Comparison of ENCODE assay signal across 23 cellular contexts in genomic region chr6:66949191-66949661, GRCh38.
DNase-seq lines count a peak whose midpoint lies in the region; ATAC-seq, FAIRE-seq and TF ChIP-seq lines count a peak whose summit lies in the region.
"Had no signal": no experiment of that assay in that cellular context is flagged by ENCODE, and none has a peak within 500 bp of the region (broad histone marks: within the 10 kb centered on the region; RNA-seq: fewer than 3 reads in every experiment).

No MANE protein-coding gene starts in this region.

- H2BK15ac ChIP-seq in mesenchymal stem cell (ENCODE audit: low read depth, poor library complexity, severe bottlenecking), result no peak overlapping the region

- POLR2A ChIA-PET in K562 (lab: Yijun Ruan, JAX), result no interaction called here

- no peaks in the 10 kb centered on the region for H4K20me1 ChIP-seq in K562 (replicated peaks; ENCODE audit: control insufficient read depth, insufficient read depth, low read length)
- H4K20me1 ChIP-seq: BLaER1 treated with 17β-estradiol and CSF1 and Interleukin-3, amounts not matched to agents 10 nM and 100 nM had no signal

- H3K4me3 ChIP-seq in K562 (no peak overlapping the region), mesenchymal stem cell (ENCODE audit: insufficient read depth in 1 of 2, low read depth in 1 of 2, low read length in 2 of 2) (no peak overlapping the region), spleen (no peak overlapping the region)
- H3K4me3 ChIP-seq: A549; BLaER1 treated with 17β-estradiol and CSF1 and Interleukin-3, amounts not matched to agents 10 nM and 100 nM had no signal

- intact Hi-C loops in K562 (cut with micrococcal nuclease), result no loop called here
- intact Hi-C loops in spleen (cut with DNase I; ENCODE audit: low total_unique reads), result no loop called here

- no peak for FAIRE-seq in K562 (lab: Jason Lieb, UNC)
- FAIRE-seq: A549, D721Med, G401.6, GM12891, GM18507 had no signal

- ATAC-seq in K562, result 0 out of 3 replicates have a peak, but pooled peaks have one; percentile 38
- ATAC-seq in GM18505 (IDR thresholded peaks at IDR 0.05; ENCODE audit: unreplicated experiment), result no peak
- no peak for ATAC-seq in HG03196 (IDR thresholded peaks at IDR 0.05; ENCODE audit: unreplicated experiment)
- ATAC-seq: A549; CD8-positive, alpha-beta T cell had no signal

- DNase-seq in activated gamma-delta T cell (lab: John Stamatoyannopoulos, UW) (peak; percentile 10), activated gamma-delta T cell treated with Interleukin-2 at 50 U/mL for 16 hours (no peak), K562 (ENCODE audit: extremely low read depth in 1 of 4, low spot score in 3 of 4) (no peak), mesenchymal stem cell (no peak), spleen (peak; percentile 58), NCI-H128 (lab: John Stamatoyannopoulos, UW; ENCODE audit: unreplicated experiment) (no peak)
- DNase-seq: AML-193; Caco-2; Calu3; CD4-positive, alpha-beta T cell; CD8-positive, alpha-beta T cell; DMS79 treated with DMSO at 0.1 percent for 48 hours; GF-D8 had no signal

- TF ChIP-seq POLR2A in K562 (conservative IDR thresholded peaks at IDR 0.05), result no peak
- TF ChIP-seq POLR2A in spleen (IDR thresholded peaks at IDR 0.05), result no peak
- TF ChIP-seq POLR2A in GM18505 (IDR thresholded peaks at IDR 0.05; ENCODE audit: borderline replicate concordance, extremely low read depth, insufficient read depth, insufficient read length), result no peak

- no peak for TF ChIP-seq EP300 in K562 (IDR thresholded peaks at IDR 0.05; ENCODE audit: low read length)

- no peak overlapping the region for H3K18ac ChIP-seq in mesenchymal stem cell (ENCODE audit: low read depth in 1 of 2, low read length in 2 of 2)

- H2AFZ ChIP-seq in K562 (ENCODE audit: low read depth, low read length) (peak overlapping the region; percentile 73; the same call in 1 of the 2 replicates), mesenchymal stem cell (ENCODE audit: low read depth, low read length) (no peak overlapping the region)

- H3K27me3 ChIP-seq in K562 (ENCODE audit: control insufficient read depth in 2 of 2, insufficient read depth in 2 of 2, low read length in 2 of 2) (no peaks in the 10 kb centered on the region), mesenchymal stem cell (ENCODE audit: control insufficient read depth in 1 of 2, insufficient read depth in 1 of 2, low read length in 2 of 2) (no peaks in the 10 kb centered on the region), spleen (replicated peaks in 1 of 7) (no peaks in the 10 kb centered on the region)
- H3K27me3 ChIP-seq: BLaER1 treated with 17β-estradiol and CSF1 and Interleukin-3, amounts not matched to agents 10 nM and 100 nM had no signal

- H3K4me1 ChIP-seq in K562 (replicated peaks in 1 of 2; ENCODE audit: control insufficient read depth in 2 of 2, insufficient read depth in 2 of 2, low read length in 2 of 2) (peaks cover 0 to 7% of the 10 kb centered on the region in 2 experiments; a peak in 2 of 5 replicates), mesenchymal stem cell (ENCODE audit: control insufficient read depth, insufficient read depth, low read depth, low read length) (peaks cover 2% of the 10 kb centered on the region), spleen (no peaks in the 10 kb centered on the region)
- H3K4me1 ChIP-seq: A549; BLaER1 treated with 17β-estradiol and CSF1 and Interleukin-3, amounts not matched to agents 10 nM and 100 nM; Caco-2 had no signal

- H3K27ac ChIP-seq in K562 (ENCODE audit: extremely low read depth, low read depth, low read length), result no peak overlapping the region
- no peak overlapping the region for H3K27ac ChIP-seq in mesenchymal stem cell (ENCODE audit: low read length, poor library complexity, severe bottlenecking)
- H3K27ac ChIP-seq in spleen, result no peak overlapping the region
- H3K27ac ChIP-seq: 22Rv1; A549; BLaER1 treated with 17β-estradiol and CSF1 and Interleukin-3, amounts not matched to agents 10 nM and 100 nM; C4-2B had no signal

- H3K23ac ChIP-seq in mesenchymal stem cell (ENCODE audit: low read length in 2 of 2), result no peak overlapping the region

- no peak overlapping the region for H2BK5ac ChIP-seq in mesenchymal stem cell (ENCODE audit: low read depth, low read length, poor library complexity, severe bottlenecking)

- no peak overlapping the region for H3K4ac ChIP-seq in mesenchymal stem cell (ENCODE audit: low read depth in 1 of 2, low read length in 2 of 2)

- H3K14ac ChIP-seq in mesenchymal stem cell (ENCODE audit: low read length in 2 of 2), result no peak overlapping the region

- H3K4me2 ChIP-seq in K562 (ENCODE audit: insufficient read depth, low read length), result no peak overlapping the region
- no peak overlapping the region for H3K4me2 ChIP-seq in mesenchymal stem cell (ENCODE audit: low read length, poor library complexity, severe bottlenecking)
- H3K4me2 ChIP-seq: A549; BLaER1 treated with 17β-estradiol and CSF1 and Interleukin-3, amounts not matched to agents 10 nM and 100 nM had no signal

- TF ChIP-seq RAD21 in K562 (CRISPR knock-in tag; conservative IDR thresholded peaks at IDR 0.05 in 1 of 2, IDR thresholded peaks at IDR 0.05 in 1 of 2), result no peak

- CTCF ChIA-PET in K562 (lab: Yijun Ruan, JAX; ENCODE audit: low intra/inter-chr PET ratio), result no interaction called here

- no peak overlapping the region for H4K8ac ChIP-seq in mesenchymal stem cell (ENCODE audit: low read length)

- H3K79me1 ChIP-seq in mesenchymal stem cell (replicated peaks; ENCODE audit: low read length, poor library complexity, severe bottlenecking), result no peaks in the 10 kb centered on the region

- H3K36me3 ChIP-seq in K562 (ENCODE audit: control insufficient read depth, insufficient read depth, low read length) (no peaks in the 10 kb centered on the region), mesenchymal stem cell (ENCODE audit: control insufficient read depth in 1 of 2, insufficient read depth in 2 of 2, low read depth in 1 of 2, low read length in 2 of 2) (no peaks in the 10 kb centered on the region), spleen (no peaks in the 10 kb centered on the region)
- H3K36me3 ChIP-seq: BLaER1 treated with 17β-estradiol and CSF1 and Interleukin-3, amounts not matched to agents 10 nM and 100 nM had no signal

- no peak overlapping the region for H2AK5ac ChIP-seq in mesenchymal stem cell (ENCODE audit: low read length, severe bottlenecking)

- H4K91ac ChIP-seq in mesenchymal stem cell (ENCODE audit: low read length), result peak overlapping the region; percentile 34

- no peaks in the 10 kb centered on the region for H3K79me2 ChIP-seq in K562 (ENCODE audit: control insufficient read depth, insufficient read depth, low read length)

- no peaks in the 10 kb centered on the region for H3K9me1 ChIP-seq in K562 (ENCODE audit: control insufficient read depth, insufficient read depth, low read length)

- no peak overlapping the region for H3K9ac ChIP-seq in K562 (ENCODE audit: insufficient read depth in 1 of 2, low read depth in 2 of 2, low read length in 2 of 2)
- no peak overlapping the region for H3K9ac ChIP-seq in mesenchymal stem cell (ENCODE audit: low read length)
- H3K9ac ChIP-seq: BLaER1 treated with 17β-estradiol and CSF1 and Interleukin-3, amounts not matched to agents 10 nM and 100 nM had no signal

- WGBS in K562 (ENCODE audit: insufficient coverage, low coverage, missing lambda C conversion rate), result 11% methylated on average over 32 of the region's 32 CpGs
- 93% methylated on average over 32 of the region's 32 CpGs for WGBS in mesenchymal stem cell
- 90 to 96% (median 94%) methylated on average over 17 to 32 of the region's 32 CpGs for whole genome bisulfite sequencing in spleen, 5 donors

- H2BK12ac ChIP-seq in mesenchymal stem cell (ENCODE audit: low read length in 2 of 2), result no peak overlapping the region

- H2BK120ac ChIP-seq in mesenchymal stem cell (ENCODE audit: low read depth, low read length), result no peak overlapping the region

- TF ChIP-seq CTCF in K562 (IDR thresholded peaks at IDR 0.05 in 2 of 3, conservative IDR thresholded peaks at IDR 0.05 in 1 of 3; ENCODE audit: insufficient read depth in 2 of 3, low read depth in 1 of 3, low read length in 3 of 3) (no peak), spleen (IDR thresholded peaks at IDR 0.05 in 8 of 11, conservative IDR thresholded peaks at IDR 0.05 in 3 of 11) (no peak)

- no TSS peak for BruUV-seq in K562 (replicated peaks; lab: Mats Ljungman, UMichigan)

- in situ Hi-C loops in K562 (cut with MboI), result no loop called here

- H3K9me3 ChIP-seq in K562 (replicated peaks; ENCODE audit: control insufficient read depth, insufficient read depth, low read depth, low read length), result no peaks in the 10 kb centered on the region
- H3K9me3 ChIP-seq in mesenchymal stem cell (ENCODE audit: control insufficient read depth, low read length), result peaks cover 2% of the 10 kb centered on the region
- peaks cover 0 to 26% (median 9%) of the 10 kb centered on the region in 8 donors for H3K9me3 ChIP-seq in spleen
- H3K9me3 ChIP-seq: A549, Caco-2 had no signal

TF ChIP-seq in K562, 482 proteins besides CTCF, POLR2A, EP300 and RAD21 (continues in another document):
- TF ChIP-seq ZNF75A (CRISPR knock-in tag; IDR thresholded peaks at IDR 0.05), result no peak
- no peak for TF ChIP-seq HDAC2 (IDR thresholded peaks at IDR 0.05)
- no peak for TF ChIP-seq ZNF431 (CRISPR knock-in tag; IDR thresholded peaks at IDR 0.05)
- TF ChIP-seq NKRF (IDR thresholded peaks at IDR 0.05; ENCODE audit: borderline replicate concordance), result no peak
- TF ChIP-seq RFX5 (IDR thresholded peaks at IDR 0.05; ENCODE audit: low read depth, low read length), result no peak
- no peak for TF ChIP-seq HEY1 (CRISPR knock-in tag; IDR thresholded peaks at IDR 0.05; ENCODE audit: borderline replicate concordance)
- TF ChIP-seq STAT5B (CRISPR knock-in tag; IDR thresholded peaks at IDR 0.05), result no peak
- no peak for TF ChIP-seq MTA3 (IDR thresholded peaks at IDR 0.05; ENCODE audit: borderline replicate concordance)
- TF ChIP-seq DACH1 (IDR thresholded peaks at IDR 0.05; ENCODE audit: partially characterized antibody), result no peak
- TF ChIP-seq ARNT (IDR thresholded peaks at IDR 0.05), result no peak
- TF ChIP-seq NELFE (IDR thresholded peaks at IDR 0.05; ENCODE audit: insufficient read depth, insufficient read length), result no peak
- no peak for TF ChIP-seq ZNF699 (CRISPR knock-in tag; IDR thresholded peaks at IDR 0.05; ENCODE audit: insufficient replicate concordance)

Comparison
In these comparisons a context has a peak if more than half of its experiments do, and no peak if none do; other contexts are left out.
1. DNase-seq: peak in activated gamma-delta T cell (single experiment) and spleen (single experiment); none in activated gamma-delta T cell treated with Interleukin-2 at 50 U/mL for 16 hours (single experiment), K562 (0 of 4), mesenchymal stem cell (single experiment) and NCI-H128 (single experiment).